8 cellular contexts compared by ENCODE assay signal in genomic region chrX:154750301-154751120, GRCh38. TPM values are rescaled to one million over a fixed set of nuclear protein-coding genes. Genes with fewer than 3 reads are reported as not detected.
A peak's percentile ranks its signal among the peaks of the same experiment; 100 is the strongest.
DNase-seq lines count a peak whose midpoint lies in the region; FAIRE-seq and TF ChIP-seq lines count a peak whose summit lies in the region.

Gene GAB3 (minus strand): TSS chrX:154751077. CDS start chrX:154751025, 52 bp downstream.

- TF ChIP-seq CTCF in cardiac muscle cell (IDR thresholded peaks at IDR 0.05; ENCODE audit: low read depth, low read length) (no peak), parathyroid adenoma (IDR thresholded peaks at IDR 0.05) (no peak)

- CTCF ChIA-PET in HEK293T (lab: Yijun Ruan, JAX): interaction anchor here (0.6 kb wide), 1 partner anchor 54 kb away, joined by 3 read pairs; no protein-coding TSS in a partner anchor

- no peak within 1 kb of the TSS for H3K9ac ChIP-seq in parathyroid adenoma

- no peaks in the 10 kb centered on the region for H3K79me2 ChIP-seq in parathyroid adenoma

- H3K4me1 ChIP-seq in cardiac muscle cell (ENCODE audit: low read depth): peaks cover 6% of the 10 kb centered on the region
- H3K4me1 ChIP-seq in parathyroid adenoma: peaks cover 6% of the 10 kb centered on the region

- H3K27me3 ChIP-seq in cardiac muscle cell: peaks cover 9% of the 10 kb centered on the region
- no peaks in the 10 kb centered on the region for H3K27me3 ChIP-seq in parathyroid adenoma (ENCODE audit: control insufficient read depth, insufficient read depth, low read length)

- H3K4me3 ChIP-seq in cardiac muscle cell: no peak within 1 kb of the TSS
- H3K4me3 ChIP-seq in parathyroid adenoma (ENCODE audit: low read depth, low read length): peak within 1 kb of the TSS; percentile 52

- FAIRE-seq in GM12891 (lab: Jason Lieb, UNC): peak; percentile 79

- peak within 1 kb of the TSS; percentile 73 for H2AFZ ChIP-seq in parathyroid adenoma

- POLR2A ChIA-PET in HEK293T (lab: Yijun Ruan, JAX): interaction anchor here (0.6 to 4.4 kb wide), 2 partner anchors 12 to 18 kb away, joined by 3 to 31 read pairs; partner anchors contain the start of gene DKC1

- DNase-seq in GM12891 (ENCODE audit: insufficient read length, low spot score): no peak
- peak; percentile 46 for DNase-seq in HEK293T (ENCODE audit: extremely low spot score)
- DNase-seq in NCI-H526 treated with DMSO at 0.1 percent for 48 hours (lab: John Stamatoyannopoulos, UW): peak; percentile 41
- peak; percentile 36 for DNase-seq in activated gamma-delta T cell treated with Interleukin-2 at 50 U/mL for 16 hours
- peak; percentile 35 to 77 for DNase-seq in cardiac muscle cell (ENCODE audit: low read depth in 1 of 2, low spot score in 1 of 2)
- DNase-seq in GM19238 (ENCODE audit: insufficient read length, low spot score): no peak
- no peak for DNase-seq in NCI-H187 (lab: John Stamatoyannopoulos, UW)

- H3K36me3 ChIP-seq in cardiac muscle cell (no peaks in the 10 kb centered on the region), parathyroid adenoma (ENCODE audit: control insufficient read depth, insufficient read depth, low read length) (no peaks in the 10 kb centered on the region)

- peak within 1 kb of the TSS; percentile 38 for H3K4me2 ChIP-seq in parathyroid adenoma (ENCODE audit: low read length)

- no peak for TF ChIP-seq POLR2A in GM12891 (IDR thresholded peaks at IDR 0.05; ENCODE audit: low read depth, low read length)

- H3K9me3 ChIP-seq in cardiac muscle cell (ENCODE audit: low read depth) (no peaks in the 10 kb centered on the region), parathyroid adenoma (ENCODE audit: control insufficient read depth, low read length) (no peaks in the 10 kb centered on the region)

- H3K27ac ChIP-seq in cardiac muscle cell (peak within 1 kb of the TSS; percentile 77), parathyroid adenoma (peak within 1 kb of the TSS; percentile 69)

TF ChIP-seq in GM12891, 5 proteins besides CTCF, POLR2A, EP300 and RAD21:
- TF ChIP-seq SPI1 (IDR thresholded peaks at IDR 0.05; ENCODE audit: low read depth, low read length) (no peak), TAF1 (IDR thresholded peaks at IDR 0.05; ENCODE audit: low read depth, low read length) (no peak), POLR2AphosphoS5 (IDR thresholded peaks at IDR 0.05; ENCODE audit: low read depth, low read length) (no peak), POU2F2 (IDR thresholded peaks at IDR 0.05; ENCODE audit: low read depth, low read length) (no peak), PAX5 (IDR thresholded peaks at IDR 0.05; ENCODE audit: insufficient read depth, low read length, severe bottlenecking) (no peak)
TF ChIP-seq in GM12891: peak in this region for 0.

TF ChIP-seq in HEK293T, 16 proteins besides CTCF, POLR2A, EP300 and RAD21:
- TF ChIP-seq, protein P1, sequence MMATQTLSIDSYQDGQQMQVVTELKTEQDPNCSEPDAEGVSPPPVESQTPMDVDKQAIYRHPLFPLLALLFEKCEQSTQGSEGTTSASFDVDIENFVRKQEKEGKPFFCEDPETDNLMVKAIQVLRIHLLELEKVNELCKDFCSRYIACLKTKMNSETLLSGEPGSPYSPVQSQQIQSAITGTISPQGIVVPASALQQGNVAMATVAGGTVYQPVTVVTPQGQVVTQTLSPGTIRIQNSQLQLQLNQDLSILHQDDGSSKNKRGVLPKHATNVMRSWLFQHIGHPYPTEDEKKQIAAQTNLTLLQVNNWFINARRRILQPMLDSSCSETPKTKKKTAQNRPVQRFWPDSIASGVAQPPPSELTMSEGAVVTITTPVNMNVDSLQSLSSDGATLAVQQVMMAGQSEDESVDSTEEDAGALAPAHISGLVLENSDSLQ (IDR thresholded peaks at IDR 0.05): peak; percentile 29; the same call in 1 of the 2 replicates
- TF ChIP-seq BHLHE40 (IDR thresholded peaks at IDR 0.05; ENCODE audit: borderline replicate concordance) (no peak), L3MBTL2 (conservative IDR thresholded peaks at IDR 0.05) (peak; percentile 45; the same call in 1 of the 2 replicates)

RNA-seq across cellular contexts. Expression of gene GAB3, which starts in this region (rescaled TPM):
- polyA plus RNA-seq in GM12891 (2012; ENCODE audit: low read depth, missing spikeins): 0.71 TPM
- total RNA-seq in cardiac muscle cell: 0.45 and 0.60 TPM in 2 replicates
- polyA plus RNA-seq in cardiac muscle cell: 0.17 TPM in 1 of 2 replicates, not detected in the other

Comparison
In these comparisons a context has a peak if more than half of its experiments do, and no peak if none do; other contexts are left out.
1. Peak in DNase-seq and H3K27ac ChIP-seq in cardiac muscle cell; RNA of the gene not detected or under 1 TPM.
2. DNase-seq: peak in HEK293T (single experiment), NCI-H526 treated with DMSO at 0.1 percent for 48 hours (single experiment) and activated gamma-delta T cell treated with Interleukin-2 at 50 U/mL for 16 hours (single experiment); none in GM12891 (single experiment), GM19238 (single experiment) and NCI-H187 (0 of 2).